Comparison of ENCODE assay signal across 16 cellular contexts in the genomic region with DNA sequence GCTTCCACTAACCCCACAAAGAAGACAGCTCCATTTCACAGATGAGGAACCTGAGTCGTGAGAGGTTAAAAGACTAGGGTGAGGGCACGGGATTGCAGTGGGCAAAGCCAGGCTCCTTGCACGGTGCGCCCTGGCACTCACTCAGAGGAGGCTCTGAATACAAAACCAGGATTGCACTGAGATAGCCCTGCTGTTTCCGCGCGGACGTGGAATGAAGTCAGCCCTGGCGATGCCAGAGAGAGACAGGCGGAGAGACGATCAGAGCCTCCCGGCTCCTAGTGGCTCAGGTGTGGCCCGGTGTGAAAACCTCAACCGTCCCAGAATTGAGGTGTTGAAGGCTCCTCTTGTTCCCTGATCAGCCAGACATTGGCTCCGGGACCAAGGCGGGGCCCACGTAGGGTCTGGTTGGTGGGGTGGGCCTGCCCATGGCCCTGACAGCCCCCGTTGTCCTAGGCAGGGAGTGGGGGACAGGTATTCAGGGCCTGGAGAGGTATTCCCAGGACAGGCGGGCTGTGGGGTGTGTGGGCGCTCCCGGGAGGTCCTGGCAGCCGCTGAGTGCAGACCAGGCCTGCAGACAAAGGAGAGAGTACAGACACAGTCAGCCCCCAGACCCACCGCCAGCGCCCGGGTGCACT. TPM values are rescaled to one million over a fixed set of nuclear protein-coding genes. Genes with fewer than 3 reads are reported as not detected.
"Had no signal": no experiment of that assay in that cellular context is flagged by ENCODE, and none has a peak within 500 bp of the region (broad histone marks: within the 10 kb centered on the region; RNA-seq: fewer than 3 reads in every experiment).

No MANE protein-coding gene starts in this region.

- H3K27ac Mint-ChIP-seq: activated CD8-positive, alpha-beta T cell treated with anti-CD3 and anti-CD28 coated beads, Interleukin-2, amount 10 ng/mL, durations not matched to agents 7 days and 5 days; naive B cell had no signal

- H3K36me3 Mint-ChIP-seq: naive B cell had no signal

- H3K9me3 ChIP-seq: ascending aorta, colonic mucosa, upper lobe of left lung had no signal

- DNase-seq: activated CD8-positive, alpha-beta memory T cell treated with anti-CD3 and anti-CD28 coated beads, Interleukin-2, amount 50 U/mL, for 48 hours; activated CD8-positive, alpha-beta T cell treated with anti-CD3 and anti-CD28 coated beads, Interleukin-2, amount 10 ng/mL, durations not matched to agents 7 days and 5 days; colonic mucosa; effector memory CD4-positive, alpha-beta T cell; kidney glomerular epithelial cell; midbrain; naive B cell; nucleus accumbens; stimulated activated CD4-positive, alpha-beta T cell treated with anti-CD3 and anti-CD28 coated beads, Interleukin-2, amount 100 ng/mL, for 48 hours; stimulated activated naive CD4-positive, alpha-beta T cell treated with Interleukin-2 at 50 U/mL for 16 hours; upper lobe of left lung had no signal

- ATAC-seq: activated CD8-positive, alpha-beta T cell treated with anti-CD3 and anti-CD28 coated beads, Interleukin-2, amount 10 ng/mL, durations not matched to agents 7 days and 5 days; sciatic nerve had no signal

- H3K79me2 ChIP-seq: hepatocyte had no signal

- H3K9me3 Mint-ChIP-seq: naive B cell had no signal

- H3K36me3 ChIP-seq: ascending aorta, colonic mucosa, upper lobe of left lung had no signal

- H3K4me3 ChIP-seq: ascending aorta, colonic mucosa, hepatocyte, upper lobe of left lung had no signal

- H3K27ac ChIP-seq: ascending aorta, colonic mucosa had no signal

- H3K4me2 ChIP-seq: hepatocyte had no signal

- H3K4me3 Mint-ChIP-seq: activated CD8-positive, alpha-beta T cell treated with anti-CD3 and anti-CD28 coated beads, Interleukin-2, amount 10 ng/mL, durations not matched to agents 7 days and 5 days had no signal

- H3K27me3 ChIP-seq: ascending aorta, colonic mucosa, hepatocyte, upper lobe of left lung had no signal

- H2AFZ ChIP-seq: hepatocyte had no signal

RNA-seq across cellular contexts. Expression of gene LINC01488, which starts 43.1 kb away (rescaled TPM):
- total RNA-seq: activated CD8-positive, alpha-beta T cell treated with anti-CD3 and anti-CD28 coated beads, Interleukin-2, amount 10 ng/mL, durations not matched to agents 7 days and 5 days; ascending aorta; colonic mucosa; lower leg skin; pulmonary artery endothelial cell; sciatic nerve; upper lobe of left lung had no signal
